ENCODE assay signal across 29 cellular contexts in the genomic region with DNA sequence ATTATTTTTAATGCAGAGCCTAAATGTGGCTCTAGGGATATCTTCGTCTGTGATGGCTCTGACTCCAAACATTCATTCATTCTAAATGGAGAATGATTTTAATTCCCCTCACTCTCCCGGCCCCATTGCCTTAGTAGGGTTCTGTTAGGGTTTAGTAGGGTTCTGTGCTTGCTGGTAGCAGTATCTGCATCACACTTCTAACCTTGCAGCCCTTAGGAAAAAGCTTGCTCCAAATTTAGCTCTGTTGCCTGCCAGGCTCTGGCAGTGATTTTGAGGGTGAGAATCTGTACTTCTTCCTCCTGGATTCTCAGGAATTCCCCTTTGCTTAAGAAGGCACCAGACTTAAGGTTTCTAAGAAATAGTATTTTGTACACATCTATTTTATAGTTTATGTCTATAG. TPM values are rescaled to one million over a fixed set of nuclear protein-coding genes. Genes with fewer than 3 reads are reported as not detected.
DNase-seq lines count a peak whose midpoint lies in the region; ATAC-seq, FAIRE-seq and TF ChIP-seq lines count a peak whose summit lies in the region.
"Had no signal": no experiment of that assay in that cellular context is flagged by ENCODE, and none has a peak within 500 bp of the region (broad histone marks: within the 10 kb centered on the region; RNA-seq: fewer than 3 reads in every experiment).

No MANE protein-coding gene starts in this region.

- FAIRE-seq in small intestine (lab: Jason Lieb, UNC) = no peak
- FAIRE-seq: frontal cortex, GM12891 had no signal

- H3K4me1 Mint-ChIP-seq in stimulated activated naive CD8-positive, alpha-beta T cell treated with anti-CD3 and anti-CD28 coated beads, Interleukin-15, Interleukin-2, amounts not matched to agents 100 ng/mL and 50 ng/mL, for 24 hours (ENCODE audit: low read depth) = peaks cover 24% of the 10 kb centered on the region
- peaks cover 22% of the 10 kb centered on the region for H3K4me1 Mint-ChIP-seq in GM23338

- H3K9me2 ChIP-seq in GM23338 (ENCODE audit: insufficient read depth) = no peaks in the 10 kb centered on the region

- no peak overlapping the region for H2BK120ac ChIP-seq in mesenchymal stem cell (ENCODE audit: low read depth, low read length)

- TF ChIP-seq CTCF in right atrium auricular region (IDR thresholded peaks at IDR 0.05) = no peak
- no peak for TF ChIP-seq CTCF in GM23338 (conservative IDR thresholded peaks at IDR 0.05; ENCODE audit: low read depth in 2 of 2)

- no peaks in the 10 kb centered on the region for H4K20me1 ChIP-seq in GM23338 (replicated peaks; ENCODE audit: insufficient read depth)
- H4K20me1 ChIP-seq: BLaER1 treated with 17β-estradiol and CSF1 and Interleukin-3, amounts not matched to agents 10 nM and 100 nM had no signal

- H3K4me3 ChIP-seq in right atrium auricular region (no peak overlapping the region), GM23338 (no peak overlapping the region), small intestine (ENCODE audit: low read depth in 1 of 2, low read length in 2 of 2) (no peak overlapping the region), mesenchymal stem cell (ENCODE audit: insufficient read depth in 1 of 2, low read depth in 1 of 2, low read length in 2 of 2) (no peak overlapping the region)
- H3K4me3 ChIP-seq: BLaER1 treated with 17β-estradiol and CSF1 and Interleukin-3, amounts not matched to agents 10 nM and 100 nM; sigmoid colon had no signal

- no peak overlapping the region for H2AFZ ChIP-seq in GM23338
- no peak overlapping the region for H2AFZ ChIP-seq in mesenchymal stem cell (ENCODE audit: low read depth, low read length)
- H2AFZ ChIP-seq: parathyroid adenoma had no signal

- no peak overlapping the region for H2BK5ac ChIP-seq in mesenchymal stem cell (ENCODE audit: low read depth, low read length, poor library complexity, severe bottlenecking)

- no peak overlapping the region for H4K8ac ChIP-seq in mesenchymal stem cell (ENCODE audit: low read length)

- H3K4me1 ChIP-seq in right atrium auricular region (peaks cover 0 to 37% of the 10 kb centered on the region in 2 donors), GM23338 (ENCODE audit: insufficient read depth) (peaks cover 2% of the 10 kb centered on the region), small intestine (ENCODE audit: control insufficient read depth in 2 of 2, insufficient read depth in 1 of 2, low read depth in 1 of 2, low read length in 1 of 2) (no peaks in the 10 kb centered on the region), mesenchymal stem cell (ENCODE audit: control insufficient read depth, insufficient read depth, low read depth, low read length) (peaks cover 3% of the 10 kb centered on the region)
- H3K4me1 ChIP-seq: Caco-2, parathyroid adenoma had no signal

- H3K9ac ChIP-seq in mesenchymal stem cell (ENCODE audit: low read length) = no peak overlapping the region
- H3K9ac ChIP-seq: BLaER1 treated with 17β-estradiol and CSF1 and Interleukin-3, amounts not matched to agents 10 nM and 100 nM; KMS-11; parathyroid adenoma had no signal

- H3K18ac ChIP-seq in mesenchymal stem cell (ENCODE audit: low read depth in 1 of 2, low read length in 2 of 2) = no peak overlapping the region

- H2BK12ac ChIP-seq in mesenchymal stem cell (ENCODE audit: low read length in 2 of 2) = no peak overlapping the region

- DNase-seq in stimulated activated naive CD8-positive, alpha-beta T cell treated with anti-CD3 and anti-CD28 coated beads, Interleukin-15, Interleukin-2, amounts not matched to agents 100 U/mL and 50 U/mL, for 24 hours = no peak
- DNase-seq in caudate nucleus (lab: John Stamatoyannopoulos, UW) (peak in 1 of 61 donors; percentile 33), right atrium auricular region (ENCODE audit: low spot score) (no peak), GM23338 (ENCODE audit: low spot score) (no peak), small intestine (no peak), mesenchymal stem cell (no peak)
- DNase-seq: activated CD4-positive, CD25-positive, alpha-beta regulatory T cell treated with anti-CD3 and anti-CD28 coated beads, Interleukin-2, amount 50 U/mL, for 72 hours; Caco-2; DMS79; effector memory CD4-positive, alpha-beta T cell; H9; NCI-H1436; NCI-H2107; NCI-H446; PC-3; SHP77; sigmoid colon; stimulated activated CD8-positive, alpha-beta memory T cell treated with anti-CD3 and anti-CD28 coated beads, Interleukin-4, amount 100 ng/mL, for 48 hours; substantia nigra had no signal

- H3K27me3 Mint-ChIP-seq in stimulated activated naive CD8-positive, alpha-beta T cell treated with anti-CD3 and anti-CD28 coated beads, Interleukin-15, Interleukin-2, amounts not matched to agents 100 ng/mL and 50 ng/mL, for 24 hours = no peaks in the 10 kb centered on the region
- H3K27me3 Mint-ChIP-seq in GM23338 (ENCODE audit: insufficient read depth, low read depth, poor library complexity) = peaks cover 2% of the 10 kb centered on the region
- H3K27me3 Mint-ChIP-seq: activated naive CD4-positive, alpha-beta T cell treated with anti-CD3 and anti-CD28 coated beads, Interleukin-2, amount 50 U/mL, for 24 hours; natural killer cell treated with Interleukin-12 subunit alpha and Interleukin-12 subunit beta and Interleukin-15 and Interleukin-18, amount 100 ng/mL, for 72 hours had no signal

- H3K79me2 ChIP-seq in GM23338 (replicated peaks; ENCODE audit: insufficient read depth) = no peaks in the 10 kb centered on the region
- H3K79me2 ChIP-seq: parathyroid adenoma had no signal

- no peak overlapping the region for H4K91ac ChIP-seq in mesenchymal stem cell (ENCODE audit: low read length)

- H2BK15ac ChIP-seq in mesenchymal stem cell (ENCODE audit: low read depth, poor library complexity, severe bottlenecking) = no peak overlapping the region

- H3K27me3 ChIP-seq in right atrium auricular region = no peaks in the 10 kb centered on the region
- H3K27me3 ChIP-seq in GM23338 (ENCODE audit: insufficient read depth) = no peaks in the 10 kb centered on the region
- H3K27me3 ChIP-seq in small intestine (ENCODE audit: control insufficient read depth in 2 of 2, insufficient read depth in 2 of 2, low read length in 2 of 2) = no peaks in the 10 kb centered on the region
- no peaks in the 10 kb centered on the region for H3K27me3 ChIP-seq in mesenchymal stem cell (ENCODE audit: control insufficient read depth in 1 of 2, insufficient read depth in 1 of 2, low read length in 2 of 2)
- H3K27me3 ChIP-seq: BLaER1 treated with 17β-estradiol and CSF1 and Interleukin-3, amounts not matched to agents 10 nM and 100 nM; sigmoid colon had no signal

- WGBS in small intestine, 3 donors = 71 to 93% (median 88%) methylated on average over 2 of the region's 2 CpGs
- WGBS in mesenchymal stem cell = no CpG with 5 or more reads among the region's 2 CpGs

- no peak overlapping the region for H3K23ac ChIP-seq in mesenchymal stem cell (ENCODE audit: low read length in 2 of 2)

- H3K4me2 ChIP-seq in GM23338 (no peak overlapping the region), mesenchymal stem cell (ENCODE audit: low read length, poor library complexity, severe bottlenecking) (no peak overlapping the region)
- H3K4me2 ChIP-seq: KMS-11 had no signal

- H2AK5ac ChIP-seq in mesenchymal stem cell (ENCODE audit: low read length, severe bottlenecking) = no peak overlapping the region

- H3K27ac ChIP-seq in caudate nucleus (ENCODE audit: low read depth, low read length) (peak overlapping the region; percentile 67), right atrium auricular region (peak overlapping the region; percentile 52 to 69), GM23338 (ENCODE audit: low read depth) (no peak overlapping the region), small intestine (ENCODE audit: low read depth in 1 of 2, low read length in 1 of 2) (no peak overlapping the region), mesenchymal stem cell (ENCODE audit: low read length, poor library complexity, severe bottlenecking) (no peak overlapping the region)
- H3K27ac ChIP-seq: BLaER1 treated with 17β-estradiol and CSF1 and Interleukin-3, amounts not matched to agents 10 nM and 100 nM; KMS-11; parathyroid adenoma; sigmoid colon had no signal

- no peaks in the 10 kb centered on the region for H3K36me3 ChIP-seq in right atrium auricular region
- H3K36me3 ChIP-seq in GM23338 (ENCODE audit: insufficient read depth) = no peaks in the 10 kb centered on the region
- H3K36me3 ChIP-seq in small intestine (ENCODE audit: control insufficient read depth in 2 of 2, insufficient read depth in 2 of 2, low read length in 2 of 2) = no peaks in the 10 kb centered on the region
- H3K36me3 ChIP-seq in mesenchymal stem cell (ENCODE audit: control insufficient read depth in 1 of 2, insufficient read depth in 2 of 2, low read depth in 1 of 2, low read length in 2 of 2) = no peaks in the 10 kb centered on the region
- H3K36me3 ChIP-seq: BLaER1 treated with 17β-estradiol and CSF1 and Interleukin-3, amounts not matched to agents 10 nM and 100 nM; sigmoid colon had no signal

- H3K14ac ChIP-seq in mesenchymal stem cell (ENCODE audit: low read length in 2 of 2) = no peak overlapping the region

- no peak overlapping the region for H3K4me3 Mint-ChIP-seq in stimulated activated naive CD8-positive, alpha-beta T cell treated with anti-CD3 and anti-CD28 coated beads, Interleukin-15, Interleukin-2, amounts not matched to agents 100 ng/mL and 50 ng/mL, for 24 hours
- no peak overlapping the region for H3K4me3 Mint-ChIP-seq in GM23338
- H3K4me3 Mint-ChIP-seq: activated naive CD4-positive, alpha-beta T cell treated with anti-CD3 and anti-CD28 coated beads, Interleukin-2, amount 50 U/mL, for 24 hours; H9; natural killer cell treated with Interleukin-12 subunit alpha and Interleukin-12 subunit beta and Interleukin-15 and Interleukin-18, amount 100 ng/mL, for 72 hours had no signal

- no peaks in the 10 kb centered on the region for H3F3A ChIP-seq in GM23338 (replicated peaks; ENCODE audit: low read depth)

- no peaks in the 10 kb centered on the region for H3K9me3 Mint-ChIP-seq in stimulated activated naive CD8-positive, alpha-beta T cell treated with anti-CD3 and anti-CD28 coated beads, Interleukin-15, Interleukin-2, amounts not matched to agents 100 ng/mL and 50 ng/mL, for 24 hours
- H3K9me3 Mint-ChIP-seq in GM23338 = no peaks in the 10 kb centered on the region; the same call in 2 of the 3 replicates
- H3K9me3 Mint-ChIP-seq: activated naive CD4-positive, alpha-beta T cell treated with anti-CD3 and anti-CD28 coated beads, Interleukin-2, amount 50 U/mL, for 24 hours; H9; natural killer cell treated with Interleukin-12 subunit alpha and Interleukin-12 subunit beta and Interleukin-15 and Interleukin-18, amount 100 ng/mL, for 72 hours had no signal

- H3K27ac Mint-ChIP-seq in stimulated activated naive CD8-positive, alpha-beta T cell treated with anti-CD3 and anti-CD28 coated beads, Interleukin-15, Interleukin-2, amounts not matched to agents 100 ng/mL and 50 ng/mL, for 24 hours = peak overlapping the region; percentile 90
- H3K27ac Mint-ChIP-seq in GM23338 = no peak overlapping the region
- H3K27ac Mint-ChIP-seq: activated naive CD4-positive, alpha-beta T cell treated with anti-CD3 and anti-CD28 coated beads, Interleukin-2, amount 50 U/mL, for 24 hours; natural killer cell treated with Interleukin-12 subunit alpha and Interleukin-12 subunit beta and Interleukin-15 and Interleukin-18, amount 100 ng/mL, for 72 hours had no signal

- ATAC-seq in stimulated activated naive CD8-positive, alpha-beta T cell treated with anti-CD3 and anti-CD28 coated beads, Interleukin-15, Interleukin-2, amounts not matched to agents 100 U/mL and 50 U/mL, for 24 hours = no peak
- ATAC-seq in GM23338 (no peak), GM18519 (IDR thresholded peaks at IDR 0.05; ENCODE audit: low FRiP score, unreplicated experiment) (no peak)
- ATAC-seq: esophagus mucosa; natural killer cell treated with Interleukin-12 subunit alpha and Interleukin-12 subunit beta and Interleukin-15 and Interleukin-18, amount 100 ng/mL, for 72 hours; PC-3 had no signal

- H3K4ac ChIP-seq in mesenchymal stem cell (ENCODE audit: low read depth in 1 of 2, low read length in 2 of 2) = no peak overlapping the region

- no peaks in the 10 kb centered on the region for H3K9me3 ChIP-seq in right atrium auricular region
- no peaks in the 10 kb centered on the region for H3K9me3 ChIP-seq in small intestine (ENCODE audit: control insufficient read depth, low read depth)
- no peaks in the 10 kb centered on the region for H3K9me3 ChIP-seq in mesenchymal stem cell (ENCODE audit: control insufficient read depth, low read length)
- H3K9me3 ChIP-seq: Caco-2, sigmoid colon had no signal

- peaks cover 14% of the 10 kb centered on the region for H3K79me1 ChIP-seq in mesenchymal stem cell (replicated peaks; ENCODE audit: low read length, poor library complexity, severe bottlenecking)

- peaks cover 5% of the 10 kb centered on the region for H3K36me3 Mint-ChIP-seq in stimulated activated naive CD8-positive, alpha-beta T cell treated with anti-CD3 and anti-CD28 coated beads, Interleukin-15, Interleukin-2, amounts not matched to agents 100 ng/mL and 50 ng/mL, for 24 hours (ENCODE audit: low read depth)
- 0 out of 3 replicates have a peak, but pooled peaks cover 2% of the 10 kb centered on the region for H3K36me3 Mint-ChIP-seq in GM23338 (ENCODE audit: low read depth)

RNA-seq across cellular contexts. Expression of a gene that starts 14.6 kb away (rescaled TPM):
- 10 to 100 TPM; 18.2 to 40.2 TPM for total RNA-seq in right atrium auricular region
- total RNA-seq in GM23338 (2014; rRNA removed; shearing (Covaris generic)) = 4.3 and 4.4 TPM in 2 replicates
- 2.0 and 2.2 TPM in 2 replicates for polyA plus RNA-seq in GM23338 (2016; fragmentation: Nextera tagmentation; extraction: Ambion mirVana)
- 1 to 10 TPM; 1.6 to 2.1 (median 1.6) TPM for polyA plus RNA-seq in small intestine
- polyA plus RNA-seq in mesenchymal stem cell (2013, experiment 1 of 2) = 9.2 TPM
- polyA plus RNA-seq in mesenchymal stem cell (2013, experiment 2 of 2) = 9.2 TPM

RNA-seq across cellular contexts. Expression of a gene that starts 52.7 kb away (rescaled TPM):
- total RNA-seq in right atrium auricular region = 10 to 100 TPM; 30.7 to 31.7 TPM
- 98.0 and 112 TPM in 2 replicates for total RNA-seq in GM23338 (2014; rRNA removed; shearing (Covaris generic))
- polyA plus RNA-seq in GM23338 (2016; fragmentation: Nextera tagmentation; extraction: Ambion mirVana) (142 and 147 TPM in 2 replicates), small intestine (10 to 100 TPM in 1 of 3 donors, 1 to 10 TPM in 2; 8.5 to 25.7 (median 8.9) TPM)
- 75.0 TPM for polyA plus RNA-seq in mesenchymal stem cell (2013, experiment 1 of 2)
- 79.6 TPM for polyA plus RNA-seq in mesenchymal stem cell (2013, experiment 2 of 2)

Comparison
In these comparisons a context has a peak if more than half of its experiments do, and no peak if none do; other contexts are left out.
1. H3K27ac ChIP-seq: peak in caudate nucleus (single experiment) and right atrium auricular region (2 of 2); none in GM23338 (single experiment), small intestine (0 of 2) and mesenchymal stem cell (single experiment).